ENCODE assay signal across 17 cellular contexts in genomic region chr1:32681501-32681900, GRCh38. TPM values are rescaled to one million over a fixed set of nuclear protein-coding genes. Genes with fewer than 3 reads are reported as not detected.
DNase-seq lines count a peak whose midpoint lies in the region; ATAC-seq and TF ChIP-seq lines count a peak whose summit lies in the region.
"Had no signal": no experiment of that assay in that cellular context is flagged by ENCODE, and none has a peak within 500 bp of the region (broad histone marks: within the 10 kb centered on the region; RNA-seq: fewer than 3 reads in every experiment).

No MANE protein-coding gene starts in this region.

- TF ChIP-seq CTCF in lower lobe of right lung (IDR thresholded peaks at IDR 0.05) = no peak
- TF ChIP-seq CTCF in thyroid gland (IDR thresholded peaks at IDR 0.05) = no peak
- no peak for TF ChIP-seq CTCF in GM10248 (IDR thresholded peaks at IDR 0.05; ENCODE audit: control extremely low read depth, extremely low read depth, low read depth, missing control alignments)

- no peak overlapping the region for H3K9ac ChIP-seq in adipocyte (ENCODE audit: low read length)
- H3K9ac ChIP-seq: BLaER1 treated with 17β-estradiol and CSF1 and Interleukin-3, amounts not matched to agents 10 nM and 100 nM had no signal

- H3K27me3 ChIP-seq in adipocyte (replicated peaks; ENCODE audit: control insufficient read depth, insufficient read depth, low read length) (no peaks in the 10 kb centered on the region), lower lobe of right lung (ENCODE audit: low read depth) (no peaks in the 10 kb centered on the region), thyroid gland (no peaks in the 10 kb centered on the region)
- H3K27me3 ChIP-seq: BLaER1 treated with 17β-estradiol and CSF1 and Interleukin-3, amounts not matched to agents 10 nM and 100 nM had no signal

- CTCF ChIA-PET in GM10248 (lab: Yijun Ruan, JAX) = no interaction called here

- H3K36me3 ChIP-seq in adipocyte (ENCODE audit: control insufficient read depth, insufficient read depth, low read length, severe bottlenecking) (peaks cover 74% of the 10 kb centered on the region), lower lobe of right lung (peaks cover 91% of the 10 kb centered on the region), thyroid gland (peaks cover 16 to 17% of the 10 kb centered on the region in 2 donors)

- intact Hi-C loops in lower lobe of right lung (cut with DNase I) = no loop called here
- intact Hi-C loops in thyroid gland (cut with DNase I) = no loop called here

- peak; percentile 43 to 46 for ATAC-seq in lower lobe of right lung
- ATAC-seq in GM21528 (IDR thresholded peaks at IDR 0.05; ENCODE audit: low FRiP score, unreplicated experiment) = no peak
- ATAC-seq: T-helper 17 cell had no signal

- POLR2A ChIA-PET in GM10248 (lab: Yijun Ruan, JAX) = no interaction called here

- H3K4me3 ChIP-seq in adipocyte (ENCODE audit: low read length) = no peak overlapping the region
- H3K4me3 ChIP-seq in lower lobe of right lung = no peak overlapping the region
- no peak overlapping the region for H3K4me3 ChIP-seq in thyroid gland (replicated peaks in 1 of 3)
- H3K4me3 ChIP-seq: BLaER1 treated with 17β-estradiol and CSF1 and Interleukin-3, amounts not matched to agents 10 nM and 100 nM had no signal

- H3K27ac ChIP-seq in lower lobe of right lung = no peak overlapping the region
- H3K27ac ChIP-seq in thyroid gland = peak overlapping the region; percentile 2 to 20 (median 14)
- H3K27ac ChIP-seq: BLaER1 treated with 17β-estradiol and CSF1 and Interleukin-3, amounts not matched to agents 10 nM and 100 nM had no signal

- WGBS in thyroid gland, 2 donors = 14% methylated on average over 2 of the region's 2 CpGs

- H3K9me3 ChIP-seq in adipocyte (ENCODE audit: control insufficient read depth, low read length) (no peaks in the 10 kb centered on the region), lower lobe of right lung (no peaks in the 10 kb centered on the region), thyroid gland (no peaks in the 10 kb centered on the region)
- H3K9me3 ChIP-seq: BLaER1 treated with 17β-estradiol and CSF1 and Interleukin-3, amounts not matched to agents 10 nM and 100 nM had no signal

- H3K4me1 ChIP-seq in adipocyte (ENCODE audit: control insufficient read depth, insufficient read depth, low read length) (peaks cover 65% of the 10 kb centered on the region), lower lobe of right lung (peaks cover 52% of the 10 kb centered on the region), thyroid gland (peaks cover 14 to 27% of the 10 kb centered on the region in 2 donors)
- H3K4me1 ChIP-seq: BLaER1 treated with 17β-estradiol and CSF1 and Interleukin-3, amounts not matched to agents 10 nM and 100 nM had no signal

- DNase-seq in adipocyte (ENCODE audit: low read depth) = peak; percentile 54
- peak; percentile 72 for DNase-seq in fibroblast of gingiva (ENCODE audit: low read depth)
- no peak for DNase-seq in lower lobe of right lung
- peak; percentile 53 to 62 for DNase-seq in thyroid gland
- no peak for DNase-seq in GM10248 (ENCODE audit: extremely low spot score)
- DNase-seq in germinal center (ENCODE audit: low spot score) = no peak
- DNase-seq: activated B cell treated with CpG ODN at 0.5 μM for 24 hours; activated naive CD4-positive, alpha-beta T cell; DMS79 treated with DMSO at 0.1 percent for 48 hours; hippocampal formation; KBM-7; naive B cell; NCI-H1105 treated with DMSO at 0.1 percent for 48 hours; NCI-H2171 treated with DMSO at 0.1 percent for 48 hours; T-helper 17 cell had no signal

- no peak for TF ChIP-seq POLR2A in thyroid gland (IDR thresholded peaks at IDR 0.05)

RNA-seq across cellular contexts. Expression of gene SYNC, which starts 21.1 kb away (rescaled TPM):
- 14.5 TPM for total RNA-seq in lower lobe of right lung
- 10 to 100 TPM in 1 of 4 donors, 1 to 10 TPM in 3; 7.3 to 13.7 (median 7.7) TPM for total RNA-seq in thyroid gland
- total RNA-seq: activated B cell treated with CpG ODN at 0.5 μM for 24 hours, T-helper 17 cell had no signal

RNA-seq across cellular contexts. Expression of gene RBBP4, which starts 30.5 kb away (rescaled TPM):
- total RNA-seq in lower lobe of right lung (155 TPM), thyroid gland (100 to 1,000 TPM; 100 to 172 (median 138) TPM)

RNA-seq across cellular contexts. Expression of gene ZBTB8OS, which starts 31.2 kb away (rescaled TPM):
- total RNA-seq in lower lobe of right lung = 55.9 TPM
- total RNA-seq in thyroid gland = 10 to 100 TPM; 28.3 to 43.4 (median 34.9) TPM

Comparison
In these comparisons a context has a peak if more than half of its experiments do, and no peak if none do; other contexts are left out.
1. DNase-seq: peak in adipocyte (single experiment), fibroblast of gingiva (single experiment) and thyroid gland (2 of 2); none in lower lobe of right lung (single experiment), GM10248 (single experiment) and germinal center (single experiment).